Comparison of ENCODE assay signal across 1 cellular context in genomic region chr1:231527586-231528174, GRCh38.
A peak's percentile ranks its signal among the peaks of the same experiment; 100 is the strongest.
TF ChIP-seq lines count a peak whose summit lies in the region.

No MANE protein-coding gene starts in this region.

TF ChIP-seq in K562, 482 proteins besides CTCF, POLR2A, EP300 and RAD21 (continued from another document):
- 0 out of 2 replicates have a peak, but pooled peaks have one; percentile 40 for TF ChIP-seq ATF6 (CRISPR knock-in tag; IDR thresholded peaks at IDR 0.05)
- TF ChIP-seq ZNF668 (CRISPR knock-in tag; IDR thresholded peaks at IDR 0.05): peak; percentile 62; the same call in 1 of the 2 replicates
- no peak for TF ChIP-seq CHD2 (IDR thresholded peaks at IDR 0.05; ENCODE audit: low read depth, low read length)
- TF ChIP-seq SAFB (IDR thresholded peaks at IDR 0.05; ENCODE audit: borderline replicate concordance, low read depth, low read length): no peak
- no peak for TF ChIP-seq SRSF1 (IDR thresholded peaks at IDR 0.05; ENCODE audit: low read depth, low read length)
- no peak for TF ChIP-seq RBM17 (IDR thresholded peaks at IDR 0.05; ENCODE audit: borderline replicate concordance, low read depth, low read length)
- 0 out of 4 replicates have a peak, but pooled peaks of 1 of the 2 experiments have one; percentile 3 for TF ChIP-seq UBTF (IDR thresholded peaks at IDR 0.05; ENCODE audit: borderline replicate concordance in 1 of 2, low read depth in 2 of 2, low read length in 2 of 2)
- no peak for TF ChIP-seq ZC3H8 (IDR thresholded peaks at IDR 0.05)
- no peak for TF ChIP-seq SMAD2 (IDR thresholded peaks at IDR 0.05; ENCODE audit: low read depth, low read length)
- TF ChIP-seq ETV5 (CRISPR knock-in tag; IDR thresholded peaks at IDR 0.05; ENCODE audit: low read depth): no peak
- TF ChIP-seq ZNF224 (CRISPR knock-in tag; IDR thresholded peaks at IDR 0.05): no peak
- TF ChIP-seq BCOR (IDR thresholded peaks at IDR 0.05): peak; percentile 81
- no peak for TF ChIP-seq PBX2 (CRISPR knock-in tag; IDR thresholded peaks at IDR 0.05; ENCODE audit: low read depth)
- TF ChIP-seq PBX2 (tag; conservative IDR thresholded peaks at IDR 0.05; ENCODE audit: low read depth): no peak
- no peak for TF ChIP-seq PHF21A (IDR thresholded peaks at IDR 0.05; ENCODE audit: borderline replicate concordance, low read depth)
- TF ChIP-seq ZNF695 (CRISPR knock-in tag; IDR thresholded peaks at IDR 0.05): no peak
- no peak for TF ChIP-seq ZNF518B (CRISPR knock-in tag; IDR thresholded peaks at IDR 0.05)
- TF ChIP-seq HDGF (IDR thresholded peaks at IDR 0.05): peak; percentile 68
- no peak for TF ChIP-seq ZNF316 (IDR thresholded peaks at IDR 0.05)
- 0 out of 2 replicates have a peak, but pooled peaks have one; percentile 41 for TF ChIP-seq MBD1 (CRISPR knock-in tag; IDR thresholded peaks at IDR 0.05)
